In genomic region chr17:27602721-27603445, GRCh38 we compare ENCODE assay signal across 8 cellular contexts. TPM values are rescaled to one million over a fixed set of nuclear protein-coding genes. Genes with fewer than 3 reads are reported as not detected.
A peak's percentile ranks its signal among the peaks of the same experiment; 100 is the strongest.
DNase-seq lines count a peak whose midpoint lies in the region; ATAC-seq and TF ChIP-seq lines count a peak whose summit lies in the region.

No MANE protein-coding gene starts in this region.

- BruUV-seq in mammary epithelial cell (replicated peaks; lab: Mats Ljungman, UMichigan): no TSS peak

- H3K36me3 Mint-ChIP-seq in WTC11: peaks cover 16% of the 10 kb centered on the region

- no peak overlapping the region for H3K4me3 Mint-ChIP-seq in WTC11

- H3K27ac Mint-ChIP-seq in WTC11: no peak overlapping the region; the same call in 1 of the 2 replicates

- dilution Hi-C loops in mammary epithelial cell (cut with HindIII; ENCODE audit: low sequenced_read_pairs): loop anchor here (5.0 to 25.0 kb wide), 2 partner anchors 49 to 284 kb away; partner anchors contain the start of gene LYRM9

- no peaks in the 10 kb centered on the region for H3K36me3 ChIP-seq in mammary epithelial cell (ENCODE audit: insufficient read depth, low read length)

- peaks cover 7% of the 10 kb centered on the region for H3K4me1 Mint-ChIP-seq in WTC11

- no peaks in the 10 kb centered on the region for H4K20me1 ChIP-seq in mammary epithelial cell (ENCODE audit: insufficient read depth, low read length)

- no peak overlapping the region for H3K4me2 ChIP-seq in mammary epithelial cell (ENCODE audit: insufficient read depth, low read depth, low read length)

- CTCF ChIA-PET in WTC11 (lab: Charles Lee) (interaction anchor here (0.5 to 4.7 kb wide), 77 partner anchors 10 to 366 kb away, joined by 3 to 67 read pairs (median 5); partner anchors contain the start of gene KSR1), mammary epithelial cell (lab: Charles Lee; ENCODE audit: low non-redundant PET) (no interaction called here)

- in situ Hi-C loops in mammary epithelial cell (cut with MboI; ENCODE audit: low sequenced_read_pairs in 2 of 2): loop anchor here in 1 of 2 donors (10.0 kb wide), 1 partner anchor 248 kb away; no protein-coding TSS in a partner anchor

- H3K9me3 Mint-ChIP-seq in WTC11: no peaks in the 10 kb centered on the region

- intact Hi-C loops in mammary epithelial cell (cut with micrococcal nuclease): loop anchor here (1.0 to 5.0 kb wide), 3 partner anchors 48 to 311 kb away; partner anchors contain the start of gene WSB1

- H2AFZ ChIP-seq in mammary epithelial cell (ENCODE audit: low read depth, low read length): no peak overlapping the region

- peak; percentile 82 for ATAC-seq in WTC11
- no peak for ATAC-seq in GM18873 (IDR thresholded peaks at IDR 0.05; ENCODE audit: low FRiP score, unreplicated experiment)

- H3K4me3 ChIP-seq in mammary epithelial cell (replicated peaks in 1 of 3; ENCODE audit: insufficient read depth in 1 of 3, low read depth in 2 of 3, low read length in 3 of 3): no peak overlapping the region

- no peaks in the 10 kb centered on the region for H3K27me3 Mint-ChIP-seq in WTC11 (ENCODE audit: low read depth)

- H3K79me2 ChIP-seq in mammary epithelial cell (ENCODE audit: insufficient read depth, low read length): no peaks in the 10 kb centered on the region

- WGBS in mammary epithelial cell (ENCODE audit: low coverage, missing lambda C conversion rate): 49% methylated on average over 13 of the region's 15 CpGs

- TF ChIP-seq CTCF in WTC11 (IDR thresholded peaks at IDR 0.05) (peak; percentile 86), mammary epithelial cell (conservative IDR thresholded peaks at IDR 0.05 in 1 of 2, IDR thresholded peaks at IDR 0.05 in 1 of 2; ENCODE audit: extremely low read depth in 1 of 2, insufficient read depth in 1 of 2, low read depth in 1 of 2, low read length in 2 of 2) (peak; percentile 95 to 99)

- H3K9me3 ChIP-seq in mammary epithelial cell (replicated peaks; ENCODE audit: insufficient read depth, low read length): no peaks in the 10 kb centered on the region

- H3K4me1 ChIP-seq in mammary epithelial cell (ENCODE audit: insufficient read depth, low read length): peaks cover 13% of the 10 kb centered on the region

- no peak overlapping the region for H3K27ac ChIP-seq in mammary epithelial cell (ENCODE audit: insufficient read depth, low read depth, low read length)

- H3K27me3 ChIP-seq in mammary epithelial cell (ENCODE audit: insufficient read depth, low read length): no peaks in the 10 kb centered on the region

- H3K9ac ChIP-seq in mammary epithelial cell (ENCODE audit: insufficient read depth, low read length): no peak overlapping the region

- POLR2A ChIA-PET in WTC11 (lab: Charles Lee): interaction anchor here (1.2 kb wide), 1 partner anchor 147 kb away, joined by 3 read pairs; the partner anchor contains the start of gene KSR1

- DNase-seq in activated gamma-delta T cell treated with Interleukin-2 at 50 U/mL for 16 hours (peak; percentile 70), activated gamma-delta T cell (lab: John Stamatoyannopoulos, UW) (no peak), NCI-H2171 (lab: John Stamatoyannopoulos, UW) (peak; percentile 19), WTC11 (ENCODE audit: low spot score) (peak; percentile 92), mammary epithelial cell (peak; percentile 40), iris pigment epithelial cell (ENCODE audit: low read depth) (peak; percentile 50)
- peak; percentile 45 to 60 for DNase-seq in stimulated activated CD4-positive, alpha-beta T cell treated with anti-CD3 and anti-CD28 coated beads, Interleukin-1b, Interleukin-23, amount 100 ng/mL, for 1 hour (ENCODE audit: low read depth in 2 of 2)

TF ChIP-seq in WTC11, 78 proteins besides CTCF, POLR2A, EP300 and RAD21 (continues in another document):
- TF ChIP-seq ZMAT4 (CRISPR knock-in tag; IDR thresholded peaks at IDR 0.05) (no peak), USF2 (CRISPR knock-in tag; IDR thresholded peaks at IDR 0.05) (no peak), ZNF671 (CRISPR knock-in tag; IDR thresholded peaks at IDR 0.05) (no peak), ZNF232 (CRISPR knock-in tag; IDR thresholded peaks at IDR 0.05) (no peak), ZNF317 (CRISPR knock-in tag; IDR thresholded peaks at IDR 0.05; ENCODE audit: borderline replicate concordance, low read depth) (no peak), FOXJ3 (CRISPR knock-in tag; IDR thresholded peaks at IDR 0.05; ENCODE audit: borderline replicate concordance) (no peak), JAZF1 (CRISPR knock-in tag; IDR thresholded peaks at IDR 0.05) (no peak), ZNF512 (CRISPR knock-in tag; IDR thresholded peaks at IDR 0.05; ENCODE audit: borderline replicate concordance) (no peak), ZNF263 (CRISPR knock-in tag; IDR thresholded peaks at IDR 0.05; ENCODE audit: low read depth) (no peak)
- TF ChIP-seq, protein P1, sequence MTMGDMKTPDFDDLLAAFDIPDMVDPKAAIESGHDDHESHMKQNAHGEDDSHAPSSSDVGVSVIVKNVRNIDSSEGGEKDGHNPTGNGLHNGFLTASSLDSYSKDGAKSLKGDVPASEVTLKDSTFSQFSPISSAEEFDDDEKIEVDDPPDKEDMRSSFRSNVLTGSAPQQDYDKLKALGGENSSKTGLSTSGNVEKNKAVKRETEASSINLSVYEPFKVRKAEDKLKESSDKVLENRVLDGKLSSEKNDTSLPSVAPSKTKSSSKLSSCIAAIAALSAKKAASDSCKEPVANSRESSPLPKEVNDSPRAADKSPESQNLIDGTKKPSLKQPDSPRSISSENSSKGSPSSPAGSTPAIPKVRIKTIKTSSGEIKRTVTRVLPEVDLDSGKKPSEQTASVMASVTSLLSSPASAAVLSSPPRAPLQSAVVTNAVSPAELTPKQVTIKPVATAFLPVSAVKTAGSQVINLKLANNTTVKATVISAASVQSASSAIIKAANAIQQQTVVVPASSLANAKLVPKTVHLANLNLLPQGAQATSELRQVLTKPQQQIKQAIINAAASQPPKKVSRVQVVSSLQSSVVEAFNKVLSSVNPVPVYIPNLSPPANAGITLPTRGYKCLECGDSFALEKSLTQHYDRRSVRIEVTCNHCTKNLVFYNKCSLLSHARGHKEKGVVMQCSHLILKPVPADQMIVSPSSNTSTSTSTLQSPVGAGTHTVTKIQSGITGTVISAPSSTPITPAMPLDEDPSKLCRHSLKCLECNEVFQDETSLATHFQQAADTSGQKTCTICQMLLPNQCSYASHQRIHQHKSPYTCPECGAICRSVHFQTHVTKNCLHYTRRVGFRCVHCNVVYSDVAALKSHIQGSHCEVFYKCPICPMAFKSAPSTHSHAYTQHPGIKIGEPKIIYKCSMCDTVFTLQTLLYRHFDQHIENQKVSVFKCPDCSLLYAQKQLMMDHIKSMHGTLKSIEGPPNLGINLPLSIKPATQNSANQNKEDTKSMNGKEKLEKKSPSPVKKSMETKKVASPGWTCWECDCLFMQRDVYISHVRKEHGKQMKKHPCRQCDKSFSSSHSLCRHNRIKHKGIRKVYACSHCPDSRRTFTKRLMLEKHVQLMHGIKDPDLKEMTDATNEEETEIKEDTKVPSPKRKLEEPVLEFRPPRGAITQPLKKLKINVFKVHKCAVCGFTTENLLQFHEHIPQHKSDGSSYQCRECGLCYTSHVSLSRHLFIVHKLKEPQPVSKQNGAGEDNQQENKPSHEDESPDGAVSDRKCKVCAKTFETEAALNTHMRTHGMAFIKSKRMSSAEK (CRISPR knock-in tag; IDR thresholded peaks at IDR 0.05; ENCODE audit: borderline replicate concordance): no peak
- TF ChIP-seq, protein P2, sequence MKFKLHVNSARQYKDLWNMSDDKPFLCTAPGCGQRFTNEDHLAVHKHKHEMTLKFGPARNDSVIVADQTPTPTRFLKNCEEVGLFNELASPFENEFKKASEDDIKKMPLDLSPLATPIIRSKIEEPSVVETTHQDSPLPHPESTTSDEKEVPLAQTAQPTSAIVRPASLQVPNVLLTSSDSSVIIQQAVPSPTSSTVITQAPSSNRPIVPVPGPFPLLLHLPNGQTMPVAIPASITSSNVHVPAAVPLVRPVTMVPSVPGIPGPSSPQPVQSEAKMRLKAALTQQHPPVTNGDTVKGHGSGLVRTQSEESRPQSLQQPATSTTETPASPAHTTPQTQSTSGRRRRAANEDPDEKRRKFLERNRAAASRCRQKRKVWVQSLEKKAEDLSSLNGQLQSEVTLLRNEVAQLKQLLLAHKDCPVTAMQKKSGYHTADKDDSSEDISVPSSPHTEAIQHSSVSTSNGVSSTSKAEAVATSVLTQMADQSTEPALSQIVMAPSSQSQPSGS (CRISPR knock-in tag; IDR thresholded peaks at IDR 0.05; ENCODE audit: borderline replicate concordance, low read depth): no peak

RNA-seq across cellular contexts. Expression of gene LGALS9, which starts 28.1 kb away (rescaled TPM):
- total RNA-seq in WTC11 (2021): 3.3 to 5.7 TPM (median 3.7 TPM) in 3 replicates
- under 1 TPM; 0.17 to 0.47 TPM for total RNA-seq in mammary epithelial cell
- 0.75 TPM for polyA plus RNA-seq in mammary epithelial cell
- polyA minus RNA-seq in mammary epithelial cell: not detected
